17 cellular contexts compared by ENCODE assay signal in genomic region chr1:54819195-54819536, GRCh38. TPM values are rescaled to one million over a fixed set of nuclear protein-coding genes. Genes with fewer than 3 reads are reported as not detected.
DNase-seq lines count a peak whose midpoint lies in the region; ATAC-seq, FAIRE-seq and TF ChIP-seq lines count a peak whose summit lies in the region.
"Had no signal": no experiment of that assay in that cellular context is flagged by ENCODE, and none has a peak within 500 bp of the region (broad histone marks: within the 10 kb centered on the region; RNA-seq: fewer than 3 reads in every experiment).

No MANE protein-coding gene starts in this region.

- H3K9me3 Mint-ChIP-seq in neural progenitor cell, result peaks cover 15% of the 10 kb centered on the region
- peaks cover 9% of the 10 kb centered on the region for H3K9me3 Mint-ChIP-seq in activated T-cell treated with anti-CD3 and anti-CD28 coated beads, Interleukin-2, amount 50 U/mL, for 4 hours

- H3K9ac ChIP-seq in neural progenitor cell, result no peak overlapping the region

- peak overlapping the region; percentile 46 for H3K27ac Mint-ChIP-seq in neural progenitor cell

- WGBS in right cardiac atrium, result 87% methylated on average over 4 of the region's 4 CpGs

- no peaks in the 10 kb centered on the region for H4K20me1 ChIP-seq in neural progenitor cell (ENCODE audit: low read depth)

- peaks cover 7% of the 10 kb centered on the region for H3K27me3 Mint-ChIP-seq in neural progenitor cell (ENCODE audit: insufficient read depth, low read depth)
- no peaks in the 10 kb centered on the region for H3K27me3 Mint-ChIP-seq in activated T-cell treated with anti-CD3 and anti-CD28 coated beads, Interleukin-2, amount 50 U/mL, for 4 hours (ENCODE audit: low read depth)

- FAIRE-seq in GM12892 (lab: Jason Lieb, UNC), result no peak
- FAIRE-seq: G401.6 had no signal

- H3K9me3 ChIP-seq in right atrium auricular region (peaks cover 0 to 19% of the 10 kb centered on the region in 2 donors), right cardiac atrium (ENCODE audit: control insufficient read depth, low read length) (peaks cover 2% of the 10 kb centered on the region), neural progenitor cell (ENCODE audit: low read depth) (no peaks in the 10 kb centered on the region)

- TF ChIP-seq POLR2A in GM12892 (IDR thresholded peaks at IDR 0.05; ENCODE audit: low read depth, low read length), result no peak

- TF ChIP-seq CTCF in right atrium auricular region (IDR thresholded peaks at IDR 0.05) (no peak), neural progenitor cell (IDR thresholded peaks at IDR 0.05) (no peak)

- peaks cover 2% of the 10 kb centered on the region for H3K36me3 Mint-ChIP-seq in neural progenitor cell
- peaks cover 7% of the 10 kb centered on the region for H3K36me3 Mint-ChIP-seq in activated T-cell treated with anti-CD3 and anti-CD28 coated beads, Interleukin-2, amount 50 U/mL, for 4 hours (ENCODE audit: insufficient read depth)

- ATAC-seq in right cardiac atrium (no peak), esophagus mucosa (peak; percentile 40)
- no peak for ATAC-seq in activated T-cell treated with anti-CD3 and anti-CD28 coated beads, Interleukin-2, amount 50 U/mL, for 4 hours
- ATAC-seq: Panc1 had no signal

- H2AFZ ChIP-seq in neural progenitor cell (replicated peaks), result no peak overlapping the region

- peaks cover 4% of the 10 kb centered on the region for H3K4me1 Mint-ChIP-seq in neural progenitor cell
- H3K4me1 Mint-ChIP-seq in activated T-cell treated with anti-CD3 and anti-CD28 coated beads, Interleukin-2, amount 50 U/mL, for 4 hours (ENCODE audit: low read depth), result peaks cover 4% of the 10 kb centered on the region

- H3K4me3 ChIP-seq in right atrium auricular region (no peak overlapping the region), right cardiac atrium (ENCODE audit: low read length) (no peak overlapping the region), neural progenitor cell (no peak overlapping the region)

- H3K36me3 ChIP-seq in right atrium auricular region (no peaks in the 10 kb centered on the region), neural progenitor cell (no peaks in the 10 kb centered on the region)

- DNase-seq in right atrium auricular region (ENCODE audit: low spot score) (peak; percentile 18), right cardiac atrium (no peak), neural progenitor cell (ENCODE audit: low spot score) (no peak), GM12892 (ENCODE audit: insufficient read length) (no peak)
- no peak for DNase-seq in activated T-cell treated with anti-CD3 and anti-CD28 coated beads, Interleukin-2, amount 50 U/mL, for 4 hours
- no peak for DNase-seq in activated effector memory CD4-positive, alpha-beta T cell treated with anti-CD3 and anti-CD28 coated beads, Interleukin-2, amount 50 U/mL, for 16 hours
- DNase-seq: C1 segment of cervical spinal cord, DMS79 treated with DMSO at 0.1 percent for 48 hours, MM.1S, NCI-H1092 treated with DMSO at 0.1 percent for 48 hours, NCI-H510A treated with DMSO at 0.1 percent for 48 hours, NCI-H82 had no signal

- H3K4me3 Mint-ChIP-seq in neural progenitor cell, result no peak overlapping the region
- no peak overlapping the region for H3K4me3 Mint-ChIP-seq in activated T-cell treated with anti-CD3 and anti-CD28 coated beads, Interleukin-2, amount 50 U/mL, for 4 hours

- H3K4me1 ChIP-seq in right atrium auricular region (no peaks in the 10 kb centered on the region), right cardiac atrium (ENCODE audit: control insufficient read depth, insufficient read depth, low read length) (no peaks in the 10 kb centered on the region), neural progenitor cell (peaks cover 1% of the 10 kb centered on the region)

- H3K79me2 ChIP-seq in neural progenitor cell (ENCODE audit: low read depth), result no peaks in the 10 kb centered on the region

- no peak overlapping the region for H3K4me2 ChIP-seq in neural progenitor cell

- no peaks in the 10 kb centered on the region for H3F3A ChIP-seq in neural progenitor cell (ENCODE audit: low read depth)

- intact Hi-C loops in right cardiac atrium (cut with DNase I), result loop anchor here in 1 of 4 donors (10.0 kb wide), 1 partner anchor 694 kb away; no protein-coding TSS in a partner anchor

- H3K27ac ChIP-seq in right atrium auricular region (no peak overlapping the region), right cardiac atrium (ENCODE audit: low read length) (no peak overlapping the region), neural progenitor cell (no peak overlapping the region)

- H3K27me3 ChIP-seq in right atrium auricular region (no peaks in the 10 kb centered on the region), right cardiac atrium (ENCODE audit: control insufficient read depth, insufficient read depth) (no peaks in the 10 kb centered on the region), neural progenitor cell (peaks cover 4% of the 10 kb centered on the region)

RNA-seq across cellular contexts. Expression of gene TTC22, which starts 18.0 kb away (rescaled TPM):
- total RNA-seq in right atrium auricular region, result under 1 TPM; 0.43 to 0.70 TPM
- total RNA-seq in right cardiac atrium, result under 1 TPM in 3 of 4 donors, not detected in 1; 0.06 to 0.17 (median 0.09) TPM
- 0.05 TPM for polyA plus RNA-seq in right cardiac atrium
- 113 TPM for total RNA-seq in esophagus mucosa
- total RNA-seq in neural progenitor cell (ENCODE audit: low replicate concordance), result not detected in 2 replicates
- polyA plus RNA-seq in GM12892 (2012; ENCODE audit: missing spikeins), result 0.53 TPM
- total RNA-seq in activated T-cell treated with anti-CD3 and anti-CD28 coated beads, Interleukin-2, amount 50 U/mL, for 4 hours, result 1 to 10 TPM; 1.9 to 2.8 (median 2.0) TPM
- total RNA-seq: A673, H4 had no signal

RNA-seq across cellular contexts. Expression of gene PARS2, which starts 54.8 kb away (rescaled TPM):
- total RNA-seq in right atrium auricular region (1 to 10 TPM; 3.9 to 4.0 TPM), right cardiac atrium (1 to 10 TPM; 2.9 to 3.7 (median 3.3) TPM), esophagus mucosa (2.8 TPM), neural progenitor cell (ENCODE audit: low replicate concordance) (5.4 and 11.0 TPM in 2 replicates)
- polyA plus RNA-seq in right cardiac atrium, result 2.0 TPM
- polyA plus RNA-seq in GM12892 (2012; ENCODE audit: missing spikeins), result 3.2 TPM
- total RNA-seq in activated T-cell treated with anti-CD3 and anti-CD28 coated beads, Interleukin-2, amount 50 U/mL, for 4 hours, result 1 to 10 TPM; 5.5 to 7.9 (median 6.1) TPM

Comparison
In these comparisons a context has a peak if more than half of its experiments do, and no peak if none do; other contexts are left out.
1. RNA of gene TTC22, which starts 18.0 kb away (total RNA-seq): 113 TPM in esophagus mucosa (single experiment); 1.9 to 2.8 TPM in activated T-cell treated with anti-CD3 and anti-CD28 coated beads, Interleukin-2, amount 50 U/mL, for 4 hours, 0.43 to 0.70 TPM in right atrium auricular region, 0.06 to 0.17 TPM in right cardiac atrium and not detected in neural progenitor cell; every median in the first group is over 10 times any median in the second.